In genomic region chr5:96582343-96582742, GRCh38 we compare ENCODE assay signal across 1 cellular context.
TF ChIP-seq lines count a peak whose summit lies in the region.

No MANE protein-coding gene starts in this region.

TF ChIP-seq in HEK293, 187 proteins besides CTCF, POLR2A, EP300 and RAD21 (continued from another document):
- TF ChIP-seq BCL6B (tag by site-specific recombination; IDR thresholded peaks at IDR 0.05) (no peak), ZNF223 (tag by site-specific recombination; IDR thresholded peaks at IDR 0.05) (no peak), ZNF426 (tag by site-specific recombination; IDR thresholded peaks at IDR 0.05) (no peak), ZNF335 (tag by site-specific recombination; conservative IDR thresholded peaks at IDR 0.05) (no peak), TRIM28 (IDR thresholded peaks at IDR 0.05; ENCODE audit: borderline replicate concordance, low read length) (peak; percentile 34; the same call in 1 of the 2 replicates), FEZF1 (tag by site-specific recombination; IDR thresholded peaks at IDR 0.05) (peak; percentile 54), ZNF529 (tag by site-specific recombination; IDR thresholded peaks at IDR 0.05; ENCODE audit: insufficient replicate concordance) (no peak), SP7 (tag by site-specific recombination; IDR thresholded peaks at IDR 0.05) (peak; percentile 80), ZNF600 (tag by site-specific recombination; IDR thresholded peaks at IDR 0.05) (peak; percentile 65), ZIC2 (tag by site-specific recombination; IDR thresholded peaks at IDR 0.05) (peak; percentile 86), ZNF660 (tag by site-specific recombination; IDR thresholded peaks at IDR 0.05) (0 out of 2 replicates have a peak, but pooled peaks have one; percentile 27), ZNF175 (tag by site-specific recombination; IDR thresholded peaks at IDR 0.05) (no peak), EGR2 (tag by site-specific recombination; IDR thresholded peaks at IDR 0.05; ENCODE audit: low read depth) (0 out of 2 replicates have a peak, but pooled peaks have one; percentile 29), PRDM10 (tag by site-specific recombination; IDR thresholded peaks at IDR 0.05) (peak; percentile 86), ZNF18 (tag by site-specific recombination; IDR thresholded peaks at IDR 0.05) (no peak), ZNF449 (tag by site-specific recombination; IDR thresholded peaks at IDR 0.05) (no peak), PBX3 (CRISPR knock-in tag; IDR thresholded peaks at IDR 0.05) (no peak), ZNF248 (tag by site-specific recombination; IDR thresholded peaks at IDR 0.05) (no peak), SP3 (tag by site-specific recombination; IDR thresholded peaks at IDR 0.05) (no peak), ZNF670 (tag by site-specific recombination; IDR thresholded peaks at IDR 0.05; ENCODE audit: low read depth) (no peak), ZNF791 (tag by site-specific recombination; IDR thresholded peaks at IDR 0.05) (no peak), IKZF3 (tag by site-specific recombination; IDR thresholded peaks at IDR 0.05) (peak; percentile 51; the same call in 1 of the 2 replicates)
